Comparison of ENCODE assay signal across 8 cellular contexts in the genomic region with DNA sequence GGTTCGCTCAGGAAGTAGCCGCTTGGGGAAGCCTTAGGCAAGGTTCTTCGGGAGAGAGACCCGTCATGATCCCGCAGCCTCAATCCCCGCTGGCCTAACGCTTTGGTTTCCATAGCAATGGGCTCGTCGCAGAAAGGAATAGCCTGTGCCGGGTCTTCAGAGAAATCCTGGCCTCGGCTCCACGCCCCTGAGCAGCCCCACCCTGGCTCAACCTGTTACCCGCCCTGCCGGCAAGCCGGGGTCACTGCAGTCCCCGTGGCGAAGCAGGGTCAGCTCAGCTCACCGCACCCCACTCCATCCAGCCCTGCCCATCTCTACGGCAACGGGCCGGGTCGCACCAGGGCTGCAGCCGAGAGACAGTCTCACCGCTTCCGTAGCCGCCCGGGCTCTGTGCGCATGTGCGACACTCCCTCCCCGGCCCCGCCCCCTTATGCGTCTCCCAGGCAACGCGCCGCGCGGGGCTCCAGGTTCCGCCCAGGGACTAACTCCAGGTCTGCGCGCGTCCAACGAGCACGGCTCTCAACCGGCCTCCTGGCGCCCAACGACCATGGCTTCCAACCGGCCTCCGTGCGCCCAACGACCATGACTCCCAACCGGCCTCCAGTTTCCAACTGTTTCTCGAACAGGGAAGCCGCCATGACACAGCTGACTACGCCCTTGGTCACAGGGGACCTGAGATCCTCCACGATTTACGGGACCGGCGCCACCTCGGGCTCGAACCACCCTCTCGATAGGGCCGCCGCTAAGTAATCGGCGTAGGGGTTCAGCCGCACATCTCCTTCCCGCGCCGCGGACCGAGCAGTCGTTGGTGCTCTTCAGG. TPM values are rescaled to one million over a fixed set of nuclear protein-coding genes. Genes with fewer than 3 reads are reported as not detected.
A peak's percentile ranks its signal among the peaks of the same experiment; 100 is the strongest.
DNase-seq lines count a peak whose midpoint lies in the region; TF ChIP-seq lines count a peak whose summit lies in the region.

Gene DUSP18 (minus strand): TSS at position 390 of the 820 bp plus-strand sequence. CDS start 3,872 bp downstream, outside the sequence.

- peak within 1 kb of the TSS in 1 of 2 experiments; percentile 34 for H3K23ac ChIP-seq in mesenchymal stem cell (ENCODE audit: low read length in 2 of 2)

- H3K14ac ChIP-seq in mesenchymal stem cell (ENCODE audit: low read length in 2 of 2), result peak within 1 kb of the TSS in 1 of 2 experiments; percentile 95

- peak within 1 kb of the TSS; percentile 42 to 49 for H3K4ac ChIP-seq in mesenchymal stem cell (ENCODE audit: low read depth in 1 of 2, low read length in 2 of 2)

- H2BK12ac ChIP-seq in mesenchymal stem cell (ENCODE audit: low read length in 2 of 2), result peak within 1 kb of the TSS in 1 of 2 experiments; percentile 40

- H3K79me1 ChIP-seq in mesenchymal stem cell (replicated peaks; ENCODE audit: low read length, poor library complexity, severe bottlenecking), result peaks cover 22% of the 10 kb centered on the region

- H2BK5ac ChIP-seq in mesenchymal stem cell (ENCODE audit: low read depth, low read length, poor library complexity, severe bottlenecking), result no peak within 1 kb of the TSS

- H4K8ac ChIP-seq in mesenchymal stem cell (ENCODE audit: low read length), result peak within 1 kb of the TSS; percentile 85

- peak within 1 kb of the TSS; percentile 82 for H4K91ac ChIP-seq in mesenchymal stem cell (ENCODE audit: low read length)

- H2AK5ac ChIP-seq in mesenchymal stem cell (ENCODE audit: low read length, severe bottlenecking), result no peak within 1 kb of the TSS

- H2BK15ac ChIP-seq in mesenchymal stem cell (ENCODE audit: low read depth, poor library complexity, severe bottlenecking), result peak within 1 kb of the TSS; percentile 60

- DNase-seq in COR-L47 (lab: John Stamatoyannopoulos, UW), result peak; percentile 86
- DNase-seq in GM20000 (ENCODE audit: low spot score), result peak; percentile 97
- DNase-seq in HT1080 (ENCODE audit: low read depth), result peak; percentile 95
- DNase-seq in NOMO-1 (lab: John Stamatoyannopoulos, UW; ENCODE audit: unreplicated experiment in 2 of 2), result peak; percentile 80 to 81
- DNase-seq in activated CD8-positive, alpha-beta memory T cell treated with anti-CD3 and anti-CD28 coated beads for 48 hours (ENCODE audit: low read depth in 2 of 3, low spot score in 2 of 3), result peak; percentile 92 to 98 (median 96)
- peak; percentile 91 for DNase-seq in mesenchymal stem cell
- peak; percentile 76 for DNase-seq in stimulated activated CD8-positive, alpha-beta memory T cell treated with anti-CD3 and anti-CD28 coated beads, Interleukin-12 subunit alpha, Interleukin-12 subunit beta, amount 100 ng/mL, for 24 hours (ENCODE audit: extremely low read depth)

- WGBS in mesenchymal stem cell, result under 1% methylated on average over 72 of the region's 72 CpGs

- H3K27me3 ChIP-seq in endocrine pancreas (ENCODE audit: control insufficient read depth, insufficient read depth, low read length), result no peaks in the 10 kb centered on the region
- H3K27me3 ChIP-seq in mesenchymal stem cell (ENCODE audit: control insufficient read depth in 1 of 2, insufficient read depth in 1 of 2, low read length in 2 of 2), result no peaks in the 10 kb centered on the region

- TF ChIP-seq CTCF in GM20000 (IDR thresholded peaks at IDR 0.05; ENCODE audit: extremely low read depth, missing control alignments), result no peak

- peak within 1 kb of the TSS; percentile 89 for H3K9ac ChIP-seq in endocrine pancreas (ENCODE audit: control insufficient read depth, insufficient read depth, low read length)
- H3K9ac ChIP-seq in mesenchymal stem cell (ENCODE audit: low read length), result peak within 1 kb of the TSS; percentile 97

- peak within 1 kb of the TSS; percentile 79 for H3K4me2 ChIP-seq in mesenchymal stem cell (ENCODE audit: low read length, poor library complexity, severe bottlenecking)

- H3K4me1 ChIP-seq in endocrine pancreas (ENCODE audit: control insufficient read depth, insufficient read depth, low read length), result no peaks in the 10 kb centered on the region
- peaks cover 9% of the 10 kb centered on the region for H3K4me1 ChIP-seq in mesenchymal stem cell (ENCODE audit: control insufficient read depth, insufficient read depth, low read depth, low read length)

- H3K18ac ChIP-seq in mesenchymal stem cell (ENCODE audit: low read depth in 1 of 2, low read length in 2 of 2), result peak within 1 kb of the TSS; percentile 77 to 87

- no peak within 1 kb of the TSS for H3K27ac ChIP-seq in mesenchymal stem cell (ENCODE audit: low read length, poor library complexity, severe bottlenecking)

- H2BK120ac ChIP-seq in mesenchymal stem cell (ENCODE audit: low read depth, low read length), result no peak within 1 kb of the TSS

- H3K4me3 ChIP-seq in endocrine pancreas (ENCODE audit: control insufficient read depth, insufficient read depth, low read length) (peak within 1 kb of the TSS; percentile 86), mesenchymal stem cell (ENCODE audit: insufficient read depth in 1 of 2, low read depth in 1 of 2, low read length in 2 of 2) (peak within 1 kb of the TSS; percentile 91 to 94)

- H3K9me3 ChIP-seq in endocrine pancreas (ENCODE audit: control insufficient read depth, low read length), result no peaks in the 10 kb centered on the region
- no peaks in the 10 kb centered on the region for H3K9me3 ChIP-seq in mesenchymal stem cell (ENCODE audit: control insufficient read depth, low read length)

- H3K36me3 ChIP-seq in endocrine pancreas (ENCODE audit: control insufficient read depth, insufficient read depth, low read length), result no peaks in the 10 kb centered on the region
- H3K36me3 ChIP-seq in mesenchymal stem cell (ENCODE audit: control insufficient read depth in 1 of 2, insufficient read depth in 2 of 2, low read depth in 1 of 2, low read length in 2 of 2), result peaks cover 18 to 20% of the 10 kb centered on the region in 2 experiments

- H2AFZ ChIP-seq in mesenchymal stem cell (ENCODE audit: low read depth, low read length), result peak within 1 kb of the TSS; percentile 95

RNA-seq across cellular contexts. Expression of gene DUSP18, which starts in this region (rescaled TPM):
- total RNA-seq in HT1080 (2014; rRNA removed; shearing (Covaris generic)), result 6.9 and 7.9 TPM in 2 replicates
- polyA plus RNA-seq in HT1080 (2015; cell fraction: cytosol; rRNA removed), result 6.8 and 7.8 TPM in 2 replicates
- polyA plus RNA-seq in HT1080 (2015; cell fraction: nucleus; rRNA removed), result 8.4 and 8.8 TPM in 2 replicates
- polyA plus RNA-seq in mesenchymal stem cell (2013, experiment 1 of 2), result 8.2 TPM
- polyA plus RNA-seq in mesenchymal stem cell (2013, experiment 2 of 2), result 8.3 TPM
